ENCODE assay signal across 34 cellular contexts in the genomic region with DNA sequence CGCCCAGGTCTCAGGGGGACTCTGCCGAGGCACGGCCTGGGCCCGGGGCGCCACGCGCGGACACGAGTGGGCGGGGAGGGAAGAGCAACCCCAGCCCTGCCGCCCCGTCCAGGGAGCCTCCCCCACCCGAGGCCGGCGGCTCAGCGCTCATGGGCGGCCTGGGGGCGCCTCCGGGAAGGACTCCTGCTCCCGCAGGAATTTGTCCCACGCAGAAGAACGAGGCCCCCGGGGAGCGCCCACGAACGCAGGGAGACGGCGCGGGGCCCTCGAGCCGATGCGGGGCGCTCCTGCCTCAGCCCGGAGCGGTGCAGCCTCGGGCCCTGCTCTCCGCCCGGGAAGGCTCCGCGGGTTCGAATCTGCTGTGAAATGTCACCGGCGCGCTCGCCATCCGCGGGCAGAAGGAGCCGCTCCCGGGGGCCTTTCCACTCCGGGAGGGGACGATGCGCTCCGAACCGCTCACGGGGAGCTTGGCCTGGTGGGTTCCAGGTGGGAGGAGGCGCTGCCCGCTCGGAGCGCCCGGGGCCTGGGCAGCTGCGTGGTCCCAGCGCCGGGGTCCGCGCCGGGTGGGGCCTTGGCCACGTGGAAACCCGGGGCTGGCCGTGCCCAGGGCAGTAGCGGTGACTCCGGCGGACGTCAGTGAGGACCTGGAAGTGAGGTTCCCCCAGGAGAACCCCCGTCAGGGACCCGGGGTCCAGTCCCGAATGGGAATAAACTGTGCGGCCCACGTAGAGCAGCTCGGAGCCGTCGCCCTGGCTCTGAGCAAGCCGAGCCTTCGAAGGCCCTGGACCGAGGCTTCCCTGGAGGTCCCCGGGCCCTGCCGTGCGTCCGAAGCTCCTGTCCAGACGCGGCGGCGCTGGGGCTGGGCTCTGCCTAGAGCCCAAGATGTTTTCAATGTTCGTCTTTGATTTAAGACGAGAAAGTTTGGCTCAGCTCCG. TPM values are rescaled to one million over a fixed set of nuclear protein-coding genes. Genes with fewer than 3 reads are reported as not detected.
DNase-seq lines count a peak whose midpoint lies in the region; ATAC-seq and TF ChIP-seq lines count a peak whose summit lies in the region.
"Had no signal": no experiment of that assay in that cellular context is flagged by ENCODE, and none has a peak within 500 bp of the region (broad histone marks: within the 10 kb centered on the region; RNA-seq: fewer than 3 reads in every experiment).

No MANE protein-coding gene starts in this region.

- H3K9me2 ChIP-seq in GM23338 (ENCODE audit: insufficient read depth) = no peaks in the 10 kb centered on the region

- peak overlapping the region; percentile 97; the same call in 1 of the 2 replicates for H2AFZ ChIP-seq in GM23338
- H2AFZ ChIP-seq: PC-9 had no signal

- no peaks in the 10 kb centered on the region for H3K9me3 ChIP-seq in iPS DF 6.9 (ENCODE audit: control insufficient read depth, insufficient read depth, low read length)
- H3K9me3 ChIP-seq: breast epithelium, Caco-2, esophagus squamous epithelium, gastrocnemius medialis, ovary, upper lobe of right lung had no signal

- peaks cover 5% of the 10 kb centered on the region; the same call in 1 of the 3 replicates for H3K4me1 Mint-ChIP-seq in GM23338
- no peaks in the 10 kb centered on the region for H3K4me1 Mint-ChIP-seq in activated CD8-positive, alpha-beta memory T cell treated with anti-CD3 and anti-CD28 coated beads, Interleukin-2, amount 10 ng/mL, durations not matched to agents 7 days and 5 days
- peaks cover 15% of the 10 kb centered on the region for H3K4me1 Mint-ChIP-seq in stimulated activated memory B cell treated with anti-CD40 and anti-IgM and Interleukin-4, amounts not matched to agents 10 μg/mL and 1 μg/mL and 100 μg/mL, for 72 hours
- H3K4me1 Mint-ChIP-seq in activated CD4-positive, alpha-beta memory T cell treated with anti-CD3 and anti-CD28 coated beads for 36 hours (ENCODE audit: low read depth) = no peaks in the 10 kb centered on the region
- H3K4me1 Mint-ChIP-seq: activated T-helper 17 cell treated with anti-CD3 and anti-CD28 coated beads, Interleukin-2, amount 50 U/mL, for 72 hours had no signal

- H3K36me3 ChIP-seq in GM23338 (ENCODE audit: insufficient read depth) (no peaks in the 10 kb centered on the region), iPS DF 6.9 (ENCODE audit: control insufficient read depth, insufficient read depth, low read length) (no peaks in the 10 kb centered on the region; the same call in 1 of the 2 replicates)
- H3K36me3 ChIP-seq: breast epithelium, esophagus squamous epithelium, gastrocnemius medialis, ovary, upper lobe of right lung had no signal

- H3K4me2 ChIP-seq in GM23338 = peak overlapping the region; percentile 75
- H3K4me2 ChIP-seq: PC-9, smooth muscle cell had no signal

- H3K4me1 ChIP-seq in GM23338 (ENCODE audit: insufficient read depth) (no peaks in the 10 kb centered on the region), iPS DF 6.9 (ENCODE audit: control insufficient read depth, insufficient read depth, low read length) (peaks cover 3% of the 10 kb centered on the region)
- H3K4me1 ChIP-seq: breast epithelium, Caco-2, esophagus squamous epithelium, gastrocnemius medialis, upper lobe of right lung had no signal

- WGBS in iPS DF 6.9 (ENCODE audit: insufficient coverage, insufficient read length) = no CpG with 5 or more reads among the region's 95 CpGs

- no peak overlapping the region for H3K4me3 Mint-ChIP-seq in GM23338
- no peak overlapping the region for H3K4me3 Mint-ChIP-seq in activated CD8-positive, alpha-beta memory T cell treated with anti-CD3 and anti-CD28 coated beads, Interleukin-2, amount 10 ng/mL, durations not matched to agents 7 days and 5 days
- no peak overlapping the region for H3K4me3 Mint-ChIP-seq in stimulated activated memory B cell treated with anti-CD40 and anti-IgM and Interleukin-4, amounts not matched to agents 10 μg/mL and 1 μg/mL and 100 μg/mL, for 72 hours
- H3K4me3 Mint-ChIP-seq in activated CD4-positive, alpha-beta memory T cell treated with anti-CD3 and anti-CD28 coated beads for 36 hours = no peak overlapping the region
- H3K4me3 Mint-ChIP-seq: activated B cell treated with CpG ODN at 0.5 μM for 24 hours; activated T-helper 17 cell treated with anti-CD3 and anti-CD28 coated beads, Interleukin-2, amount 50 U/mL, for 72 hours; naive thymus-derived CD8-positive, alpha-beta T cell had no signal

- no peak overlapping the region for H3K27ac Mint-ChIP-seq in GM23338
- H3K27ac Mint-ChIP-seq in activated CD8-positive, alpha-beta memory T cell treated with anti-CD3 and anti-CD28 coated beads, Interleukin-2, amount 10 ng/mL, durations not matched to agents 7 days and 5 days = no peak overlapping the region
- no peak overlapping the region for H3K27ac Mint-ChIP-seq in stimulated activated memory B cell treated with anti-CD40 and anti-IgM and Interleukin-4, amounts not matched to agents 10 μg/mL and 1 μg/mL and 100 μg/mL, for 72 hours
- no peak overlapping the region for H3K27ac Mint-ChIP-seq in activated CD4-positive, alpha-beta memory T cell treated with anti-CD3 and anti-CD28 coated beads for 36 hours
- H3K27ac Mint-ChIP-seq: activated B cell treated with CpG ODN at 0.5 μM for 24 hours; activated T-helper 17 cell treated with anti-CD3 and anti-CD28 coated beads, Interleukin-2, amount 50 U/mL, for 72 hours; naive thymus-derived CD8-positive, alpha-beta T cell had no signal

- ATAC-seq in GM23338 (peak; percentile 71), GM21367 (IDR thresholded peaks at IDR 0.05; ENCODE audit: unreplicated experiment) (no peak), GM18909 (IDR thresholded peaks at IDR 0.05; ENCODE audit: poor library complexity, unreplicated experiment) (no peak)
- no peak for ATAC-seq in activated CD8-positive, alpha-beta memory T cell treated with anti-CD3 and anti-CD28 coated beads, Interleukin-2, amount 10 ng/mL, durations not matched to agents 7 days and 5 days
- ATAC-seq in stimulated activated memory B cell treated with anti-CD40 and anti-IgM and Interleukin-4, amounts not matched to agents 10 μg/mL and 1 μg/mL and 100 μg/mL, for 72 hours = peak; percentile 38
- ATAC-seq: activated T-helper 17 cell treated with anti-CD3 and anti-CD28 coated beads, Interleukin-2, amount 50 U/mL, for 72 hours; gastrocnemius medialis; naive thymus-derived CD8-positive, alpha-beta T cell; upper lobe of right lung had no signal

- CTCF ChIA-PET in activated CD8-positive, alpha-beta memory T cell treated with anti-CD3 and anti-CD28 coated beads, Interleukin-2, amount 10 ng/mL, durations not matched to agents 7 days and 5 days (lab: Charles Lee) = interaction anchor here (1.0 kb wide), 1 partner anchor 263 kb away, joined by 3 read pairs; no protein-coding TSS in a partner anchor
- CTCF ChIA-PET in activated CD4-positive, alpha-beta memory T cell treated with anti-CD3 and anti-CD28 coated beads for 36 hours (lab: Charles Lee) = interaction anchor here (0.6 to 0.7 kb wide), 2 partner anchors 257 to 260 kb away, joined by 3 read pairs; no protein-coding TSS in a partner anchor

- H3K79me2 ChIP-seq in GM23338 (replicated peaks; ENCODE audit: insufficient read depth) = no peaks in the 10 kb centered on the region

- DNase-seq in GM23338 (ENCODE audit: low spot score) = peak; percentile 56
- DNase-seq in activated CD8-positive, alpha-beta memory T cell treated with anti-CD3 and anti-CD28 coated beads, Interleukin-2, amount 10 ng/mL, durations not matched to agents 7 days and 5 days = peak; percentile 30
- DNase-seq in iPS DF 6.9 (ENCODE audit: low read depth, low spot score) = no peak
- no peak for DNase-seq in activated CD4-positive, alpha-beta memory T cell treated with anti-CD3 and anti-CD28 coated beads for 36 hours
- DNase-seq in inferior parietal cortex (ENCODE audit: extremely low spot score) = no peak
- DNase-seq: activated B cell treated with CpG ODN at 0.5 μM for 24 hours; activated CD4-positive, alpha-beta T cell treated with anti-CD3 and anti-CD28 coated beads, Interleukin-2, amount 50 U/mL, for 1 hour; activated naive CD4-positive, alpha-beta T cell treated with anti-CD3 and anti-CD28 coated beads, Interleukin-2, amount 50 U/mL, for 16 hours; amniotic stem cell; C1 segment of cervical spinal cord; Caco-2; DMS79; esophagus squamous epithelium; gastrocnemius medialis; GF-D8; hypothalamus; midbrain; NCI-H1092 treated with DMSO at 0.1 percent for 48 hours; NCI-H1930; NCI-H524 treated with DMSO at 0.1 percent for 48 hours; ovary; PC-9; retina; SHP77 treated with DMSO at 0.1 percent for 48 hours; substantia nigra; T-helper 9 cell; upper lobe of right lung had no signal

- H3K9me3 Mint-ChIP-seq in GM23338 = peaks cover 22% of the 10 kb centered on the region
- peaks cover 6% of the 10 kb centered on the region for H3K9me3 Mint-ChIP-seq in activated CD8-positive, alpha-beta memory T cell treated with anti-CD3 and anti-CD28 coated beads, Interleukin-2, amount 10 ng/mL, durations not matched to agents 7 days and 5 days (ENCODE audit: low read depth)
- peaks cover 8% of the 10 kb centered on the region for H3K9me3 Mint-ChIP-seq in stimulated activated memory B cell treated with anti-CD40 and anti-IgM and Interleukin-4, amounts not matched to agents 10 μg/mL and 1 μg/mL and 100 μg/mL, for 72 hours
- peaks cover 5% of the 10 kb centered on the region for H3K9me3 Mint-ChIP-seq in activated CD4-positive, alpha-beta memory T cell treated with anti-CD3 and anti-CD28 coated beads for 36 hours
- H3K9me3 Mint-ChIP-seq: activated T-helper 17 cell treated with anti-CD3 and anti-CD28 coated beads, Interleukin-2, amount 50 U/mL, for 72 hours had no signal

- peaks cover 15% of the 10 kb centered on the region for H3K27me3 Mint-ChIP-seq in GM23338 (ENCODE audit: insufficient read depth, low read depth, poor library complexity)
- H3K27me3 Mint-ChIP-seq in activated CD8-positive, alpha-beta memory T cell treated with anti-CD3 and anti-CD28 coated beads, Interleukin-2, amount 10 ng/mL, durations not matched to agents 7 days and 5 days = peaks cover 13% of the 10 kb centered on the region
- H3K27me3 Mint-ChIP-seq in stimulated activated memory B cell treated with anti-CD40 and anti-IgM and Interleukin-4, amounts not matched to agents 10 μg/mL and 1 μg/mL and 100 μg/mL, for 72 hours = no peaks in the 10 kb centered on the region
- H3K27me3 Mint-ChIP-seq in activated CD4-positive, alpha-beta memory T cell treated with anti-CD3 and anti-CD28 coated beads for 36 hours = peaks cover 12% of the 10 kb centered on the region
- H3K27me3 Mint-ChIP-seq: activated B cell treated with CpG ODN at 0.5 μM for 24 hours had no signal

- POLR2A ChIA-PET in activated CD4-positive, alpha-beta memory T cell treated with anti-CD3 and anti-CD28 coated beads for 36 hours (lab: Charles Lee) = no interaction called here

- H3K4me3 ChIP-seq in GM23338 (peak overlapping the region; percentile 50), iPS DF 6.9 (ENCODE audit: low read length) (peak overlapping the region; percentile 31; the same call in 1 of the 2 replicates)
- H3K4me3 ChIP-seq: breast epithelium, esophagus squamous epithelium, gastrocnemius medialis, ovary, PC-9, smooth muscle cell, upper lobe of right lung had no signal

- intact Hi-C loops in activated CD4-positive, alpha-beta memory T cell treated with anti-CD3 and anti-CD28 coated beads for 36 hours (cut with micrococcal nuclease) = no loop called here

- peaks cover 9% of the 10 kb centered on the region; the same call in 2 of the 3 replicates for H3K36me3 Mint-ChIP-seq in GM23338 (ENCODE audit: low read depth)
- peaks cover 4% of the 10 kb centered on the region for H3K36me3 Mint-ChIP-seq in activated CD8-positive, alpha-beta memory T cell treated with anti-CD3 and anti-CD28 coated beads, Interleukin-2, amount 10 ng/mL, durations not matched to agents 7 days and 5 days
- no peaks in the 10 kb centered on the region for H3K36me3 Mint-ChIP-seq in stimulated activated memory B cell treated with anti-CD40 and anti-IgM and Interleukin-4, amounts not matched to agents 10 μg/mL and 1 μg/mL and 100 μg/mL, for 72 hours
- H3K36me3 Mint-ChIP-seq in activated CD4-positive, alpha-beta memory T cell treated with anti-CD3 and anti-CD28 coated beads for 36 hours = no peaks in the 10 kb centered on the region
- H3K36me3 Mint-ChIP-seq: naive thymus-derived CD8-positive, alpha-beta T cell had no signal

- H3K27ac ChIP-seq in GM23338 (ENCODE audit: low read depth) (no peak overlapping the region), iPS DF 6.9 (ENCODE audit: low read length) (no peak overlapping the region)
- H3K27ac ChIP-seq: breast epithelium, esophagus squamous epithelium, gastrocnemius medialis, ovary, PC-9, upper lobe of right lung had no signal

- H3K27me3 ChIP-seq in GM23338 (ENCODE audit: insufficient read depth) (0 out of 2 replicates have a peak, but pooled peaks cover 5% of the 10 kb centered on the region), iPS DF 6.9 (ENCODE audit: control insufficient read depth, insufficient read depth, low read length) (no peaks in the 10 kb centered on the region)
- H3K27me3 ChIP-seq: ovary had no signal

- no peaks in the 10 kb centered on the region for H3F3A ChIP-seq in GM23338 (replicated peaks; ENCODE audit: low read depth)

- no peaks in the 10 kb centered on the region; the same call in 1 of the 2 replicates for H4K20me1 ChIP-seq in GM23338 (replicated peaks; ENCODE audit: insufficient read depth)

- TF ChIP-seq CTCF in GM23338 (conservative IDR thresholded peaks at IDR 0.05; ENCODE audit: low read depth in 2 of 2) = no peak

RNA-seq across cellular contexts. Expression of a gene that starts 41.4 kb away (rescaled TPM):
- total RNA-seq in GM23338 (2014; rRNA removed; shearing (Covaris generic)) = 37.2 and 51.6 TPM in 2 replicates
- polyA plus RNA-seq in GM23338 (2016; fragmentation: Nextera tagmentation; extraction: Ambion mirVana) = 9.4 and 9.9 TPM in 2 replicates
- 10 to 100 TPM; 38.4 to 39.7 TPM for total RNA-seq in activated CD8-positive, alpha-beta memory T cell treated with anti-CD3 and anti-CD28 coated beads, Interleukin-2, amount 10 ng/mL, durations not matched to agents 7 days and 5 days
- total RNA-seq in activated CD4-positive, alpha-beta memory T cell treated with anti-CD3 and anti-CD28 coated beads for 36 hours = 10 to 100 TPM; 35.4 to 36.0 TPM

Comparison
In these comparisons a context has a peak if more than half of its experiments do, and no peak if none do; other contexts are left out.
1. ATAC-seq: peak in GM23338 (single experiment) and stimulated activated memory B cell treated with anti-CD40 and anti-IgM and Interleukin-4, amounts not matched to agents 10 μg/mL and 1 μg/mL and 100 μg/mL, for 72 hours (single experiment); none in activated CD8-positive, alpha-beta memory T cell treated with anti-CD3 and anti-CD28 coated beads, Interleukin-2, amount 10 ng/mL, durations not matched to agents 7 days and 5 days (single experiment), GM21367 (single experiment) and GM18909 (single experiment).
2. DNase-seq: peak in GM23338 (single experiment) and activated CD8-positive, alpha-beta memory T cell treated with anti-CD3 and anti-CD28 coated beads, Interleukin-2, amount 10 ng/mL, durations not matched to agents 7 days and 5 days (single experiment); none in iPS DF 6.9 (single experiment), activated CD4-positive, alpha-beta memory T cell treated with anti-CD3 and anti-CD28 coated beads for 36 hours (single experiment) and inferior parietal cortex (single experiment).